ENCODE assay signal across 13 cellular contexts in genomic region chr3:117873236-117873635, GRCh38.
DNase-seq lines count a peak whose midpoint lies in the region; ATAC-seq, FAIRE-seq and TF ChIP-seq lines count a peak whose summit lies in the region.
"Had no signal": no experiment of that assay in that cellular context is flagged by ENCODE, and none has a peak within 500 bp of the region (broad histone marks: within the 10 kb centered on the region; RNA-seq: fewer than 3 reads in every experiment).

No MANE protein-coding gene starts in this region.

- TF ChIP-seq CTCF in A549 (IDR thresholded peaks at IDR 0.05) (no peak), dorsolateral prefrontal cortex (IDR thresholded peaks at IDR 0.05 in 54 of 56, conservative IDR thresholded peaks at IDR 0.05 in 2 of 56; ENCODE audit: low read depth in 1 of 56, partially characterized antibody in 56 of 56) (no peak), mucosa of descending colon (IDR thresholded peaks at IDR 0.05) (no peak), MCF 10A (IDR thresholded peaks at IDR 0.05; ENCODE audit: unreplicated experiment) (no peak)

- no peak overlapping the region for H3K27ac Mint-ChIP-seq in activated T-cell treated with anti-CD3 and anti-CD28 coated beads, Interleukin-2, amount 50 U/mL, for 24 hours
- H3K27ac Mint-ChIP-seq in MCF 10A (ENCODE audit: low read depth, unreplicated experiment), result no peak overlapping the region
- H3K27ac Mint-ChIP-seq: activated naive CD4-positive, alpha-beta T cell treated with anti-CD3 and anti-CD28 coated beads, Interleukin-2, amount 50 U/mL, for 24 hours; T-helper 1 cell treated with Interleukin-12 subunit alpha and Interleukin-12 subunit beta and Interleukin-4 antibody, amounts not matched to agents 30 μg/mL and 1 μg/mL, for 36 hours had no signal

- H3K4me3 ChIP-seq in A549 (no peak overlapping the region), dorsolateral prefrontal cortex (peak overlapping the region in 2 of 59 donors; percentile 3 to 12), mucosa of descending colon (no peak overlapping the region)

- no peak for TF ChIP-seq EP300 in A549 (IDR thresholded peaks at IDR 0.05)

- DNase-seq in A549 (ENCODE audit: low read depth in 1 of 2, low spot score in 1 of 2) (no peak), NCI-H1105 treated with DMSO at 0.1 percent for 48 hours (lab: John Stamatoyannopoulos, UW) (peak; percentile 96), dorsolateral prefrontal cortex (peak in 9 of 10 donors; percentile 16 to 63 (median 41)), mucosa of descending colon (peak; percentile 9 to 42 (median 26)), MCF 10A (ENCODE audit: unreplicated experiment) (no peak)
- no peak for DNase-seq in activated T-cell treated with anti-CD3 and anti-CD28 coated beads, Interleukin-2, amount 50 U/mL, for 24 hours
- DNase-seq: trophoblast cell had no signal

- CTCF ChIA-PET in A549 (lab: Yijun Ruan, JAX), result interaction anchor here (1.1 to 1.3 kb wide), 2 partner anchors 14 to 16 kb away, joined by 3 read pairs; no protein-coding TSS in a partner anchor
- CTCF ChIA-PET in MCF 10A (lab: Yijun Ruan, JAX), result interaction anchor here (0.6 to 0.8 kb wide), 2 partner anchors 40 to 417 kb away, joined by 3 read pairs; no protein-coding TSS in a partner anchor

- no peak for TF ChIP-seq POLR2A in A549 (IDR thresholded peaks at IDR 0.05; ENCODE audit: low read length)

- no peaks in the 10 kb centered on the region for H3K4me1 Mint-ChIP-seq in activated T-cell treated with anti-CD3 and anti-CD28 coated beads, Interleukin-2, amount 50 U/mL, for 24 hours (ENCODE audit: low read depth)
- H3K4me1 Mint-ChIP-seq in MCF 10A (ENCODE audit: insufficient read depth, unreplicated experiment), result peaks cover 17% of the 10 kb centered on the region
- H3K4me1 Mint-ChIP-seq: activated naive CD4-positive, alpha-beta T cell treated with anti-CD3 and anti-CD28 coated beads, Interleukin-2, amount 50 U/mL, for 24 hours had no signal

- FAIRE-seq in A549 (lab: Jason Lieb, UNC), result no peak
- FAIRE-seq: G401.6, GM18507 had no signal

- intact Hi-C loops in dorsolateral prefrontal cortex (cut with DNase I), result no loop called here
- intact Hi-C loops in mucosa of descending colon (cut with DNase I, micrococcal nuclease), result no loop called here
- intact Hi-C loops in MCF 10A (cut with micrococcal nuclease), result no loop called here

- H3K4me2 ChIP-seq in A549, result peak overlapping the region; percentile 44

- H3K36me3 ChIP-seq in mucosa of descending colon (ENCODE audit: low read depth), result no peaks in the 10 kb centered on the region

- no peaks in the 10 kb centered on the region for H3K36me3 Mint-ChIP-seq in activated T-cell treated with anti-CD3 and anti-CD28 coated beads, Interleukin-2, amount 50 U/mL, for 24 hours (ENCODE audit: low read depth)
- H3K36me3 Mint-ChIP-seq in MCF 10A (ENCODE audit: insufficient read depth, unreplicated experiment), result no peaks in the 10 kb centered on the region
- H3K36me3 Mint-ChIP-seq: activated naive CD4-positive, alpha-beta T cell treated with anti-CD3 and anti-CD28 coated beads, Interleukin-2, amount 50 U/mL, for 24 hours had no signal

- H3K9me3 ChIP-seq in A549 (no peaks in the 10 kb centered on the region), mucosa of descending colon (no peaks in the 10 kb centered on the region)

- H3K27ac ChIP-seq in A549, result peak overlapping the region; percentile 58 to 75
- H3K27ac ChIP-seq in dorsolateral prefrontal cortex, result peak overlapping the region in 32 of 59 donors; percentile 2 to 78 (median 46)

- ATAC-seq in A549, result peak; percentile 52 to 56; a peak in 4 of 6 replicates
- ATAC-seq in mucosa of descending colon, result peak; percentile 15
- ATAC-seq in GM18873 (IDR thresholded peaks at IDR 0.05; ENCODE audit: low FRiP score, unreplicated experiment), result no peak
- ATAC-seq in HG03439 (IDR thresholded peaks at IDR 0.05; ENCODE audit: unreplicated experiment), result no peak

- 43% methylated on average over 3 of the region's 3 CpGs for WGBS in A549 (ENCODE audit: missing lambda C conversion rate)

- BruUV-seq in MCF 10A (replicated peaks; lab: Mats Ljungman, UMichigan), result no TSS peak

- H3K4me1 ChIP-seq in A549 (peaks cover 54% of the 10 kb centered on the region), mucosa of descending colon (ENCODE audit: low read depth) (no peaks in the 10 kb centered on the region)

- POLR2A ChIA-PET in A549 (lab: Yijun Ruan, JAX) (no interaction called here), MCF 10A (lab: Yijun Ruan, JAX) (interaction anchor here (0.7 to 1.3 kb wide), 4 partner anchors 7 to 26 kb away, joined by 3 to 4 read pairs (median 4); no protein-coding TSS in a partner anchor)

- H3K27me3 Mint-ChIP-seq in activated T-cell treated with anti-CD3 and anti-CD28 coated beads, Interleukin-2, amount 50 U/mL, for 24 hours, result no peaks in the 10 kb centered on the region
- no peaks in the 10 kb centered on the region for H3K27me3 Mint-ChIP-seq in MCF 10A (ENCODE audit: insufficient read depth, unreplicated experiment)
- H3K27me3 Mint-ChIP-seq: activated naive CD4-positive, alpha-beta T cell treated with anti-CD3 and anti-CD28 coated beads, Interleukin-2, amount 50 U/mL, for 24 hours had no signal

- TF ChIP-seq RAD21 in A549 (conservative IDR thresholded peaks at IDR 0.05 in 1 of 2, IDR thresholded peaks at IDR 0.05 in 1 of 2), result no peak

- no peaks in the 10 kb centered on the region for H3K27me3 ChIP-seq in dorsolateral prefrontal cortex

- H3K4me3 Mint-ChIP-seq in activated T-cell treated with anti-CD3 and anti-CD28 coated beads, Interleukin-2, amount 50 U/mL, for 24 hours, result no peak overlapping the region
- H3K4me3 Mint-ChIP-seq in MCF 10A (ENCODE audit: unreplicated experiment), result no peak overlapping the region
- H3K4me3 Mint-ChIP-seq: activated naive CD4-positive, alpha-beta T cell treated with anti-CD3 and anti-CD28 coated beads, Interleukin-2, amount 50 U/mL, for 24 hours; T-helper 1 cell treated with Interleukin-12 subunit alpha and Interleukin-12 subunit beta and Interleukin-4 antibody, amounts not matched to agents 30 μg/mL and 1 μg/mL, for 36 hours had no signal

- peaks cover 6% of the 10 kb centered on the region for H3K9me3 Mint-ChIP-seq in activated T-cell treated with anti-CD3 and anti-CD28 coated beads, Interleukin-2, amount 50 U/mL, for 24 hours
- H3K9me3 Mint-ChIP-seq in MCF 10A (ENCODE audit: unreplicated experiment), result no peaks in the 10 kb centered on the region
- H3K9me3 Mint-ChIP-seq: activated naive CD4-positive, alpha-beta T cell treated with anti-CD3 and anti-CD28 coated beads, Interleukin-2, amount 50 U/mL, for 24 hours had no signal

TF ChIP-seq in A549, 52 proteins besides CTCF, POLR2A, EP300 and RAD21 (continues in another document):
- TF ChIP-seq EHF (CRISPR knock-in tag; IDR thresholded peaks at IDR 0.05) (no peak), MAX (IDR thresholded peaks at IDR 0.05) (no peak), FOSL2 (IDR thresholded peaks at IDR 0.05) (no peak), FOSL2 (CRISPR knock-in tag; IDR thresholded peaks at IDR 0.05) (no peak), FOXS1 (CRISPR knock-in tag; IDR thresholded peaks at IDR 0.05) (no peak), MYC (IDR thresholded peaks at IDR 0.05; ENCODE audit: borderline replicate concordance, low read length) (no peak), EHMT2 (IDR thresholded peaks at IDR 0.05; ENCODE audit: low read depth) (no peak), ELK1 (IDR thresholded peaks at IDR 0.05; ENCODE audit: low read depth, low read length) (no peak), NPAS2 (CRISPR knock-in tag; IDR thresholded peaks at IDR 0.05; ENCODE audit: borderline replicate concordance) (no peak), HDAC2 (IDR thresholded peaks at IDR 0.05) (no peak), POLR2AphosphoS2 (conservative IDR thresholded peaks at IDR 0.05; ENCODE audit: low read length) (no peak), ZFP36 (IDR thresholded peaks at IDR 0.05; ENCODE audit: borderline replicate concordance, partially characterized antibody) (no peak), RARB (CRISPR knock-in tag; IDR thresholded peaks at IDR 0.05) (no peak), USF2 (IDR thresholded peaks at IDR 0.05) (no peak), BCL3 (IDR thresholded peaks at IDR 0.05) (no peak), GATA3 (IDR thresholded peaks at IDR 0.05; ENCODE audit: borderline replicate concordance) (no peak)

Comparison
In these comparisons a context has a peak if more than half of its experiments do, and no peak if none do; other contexts are left out.
1. ATAC-seq: peak in A549 (2 of 2) and mucosa of descending colon (single experiment); none in GM18873 (single experiment) and HG03439 (single experiment).
2. DNase-seq: peak in NCI-H1105 treated with DMSO at 0.1 percent for 48 hours (single experiment), dorsolateral prefrontal cortex (9 of 10) and mucosa of descending colon (3 of 3); none in A549 (0 of 2), activated T-cell treated with anti-CD3 and anti-CD28 coated beads, Interleukin-2, amount 50 U/mL, for 24 hours (single experiment) and MCF 10A (single experiment).